8 cellular contexts compared by ENCODE assay signal in the genomic region with DNA sequence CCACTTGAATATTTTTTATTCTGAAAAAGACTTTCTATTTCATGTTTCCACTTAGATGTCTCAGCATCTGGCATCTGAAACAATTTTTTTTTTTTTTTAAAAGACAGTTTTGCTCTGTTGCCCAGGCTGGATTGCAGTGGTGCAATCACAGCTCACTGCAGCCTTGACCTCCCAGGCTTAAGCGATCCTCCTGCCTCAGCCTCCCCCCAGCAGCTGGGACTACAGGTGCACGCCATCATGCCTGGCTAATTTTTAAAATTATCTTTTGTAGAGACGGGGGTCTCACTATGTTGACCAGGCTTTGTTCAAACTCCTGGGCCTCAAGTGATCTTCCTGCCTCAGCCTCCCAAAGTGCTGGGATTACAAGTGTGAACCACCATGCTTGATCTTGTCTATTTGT. TPM values are rescaled to one million over a fixed set of nuclear protein-coding genes. Genes with fewer than 3 reads are reported as not detected.
DNase-seq lines count a peak whose midpoint lies in the region; ATAC-seq and TF ChIP-seq lines count a peak whose summit lies in the region.
"Not testable (repeated sequence)": the region's sequence is repeated elsewhere in the genome, so short reads cannot be mapped to it uniquely, and the experiment has no call there.

No MANE protein-coding gene starts in this region.

- H3K9me2 ChIP-seq in PC-9 (ENCODE audit: insufficient read depth), result not testable (repeated sequence)

- not testable (repeated sequence) for TF ChIP-seq POLR2A in right lobe of liver (IDR thresholded peaks at IDR 0.05)

- H3K79me2 ChIP-seq in PC-9 (ENCODE audit: low read depth), result peaks cover 98% of the 10 kb centered on the region

- peaks cover 30 to 65% (median 42%) of the 10 kb centered on the region in 4 donors for H3K4me1 Mint-ChIP-seq in CD4-positive, alpha-beta memory T cell
- H3K4me1 Mint-ChIP-seq in IgD-negative memory B cell (peaks cover 38 to 41% (median 41%) of the 10 kb centered on the region in 3 donors), endodermal cell (peaks cover 16% of the 10 kb centered on the region)
- peaks cover 27% of the 10 kb centered on the region for H3K4me1 Mint-ChIP-seq in activated CD4-positive, alpha-beta T cell treated with anti-CD3 and anti-CD28 coated beads, Interleukin-2, amount 10 ng/mL, durations not matched to agents 24 days and 14 days
- peaks cover 37% of the 10 kb centered on the region for H3K4me1 Mint-ChIP-seq in activated naive CD8-positive, alpha-beta T cell treated with anti-CD3 and anti-CD28 coated beads for 36 hours
- H3K4me1 Mint-ChIP-seq in stimulated activated effector memory CD8-positive, alpha-beta T cell treated with anti-CD3 and anti-CD28 coated beads, Interleukin-12 subunit alpha, Interleukin-12 subunit beta, amount 100 ng/mL, for 72 hours, result peaks cover 47% of the 10 kb centered on the region

- peaks cover 20 to 36% of the 10 kb centered on the region in 2 donors for H3K36me3 Mint-ChIP-seq in CD4-positive, alpha-beta memory T cell
- H3K36me3 Mint-ChIP-seq in IgD-negative memory B cell, result not testable (repeated sequence)
- H3K36me3 Mint-ChIP-seq in activated CD4-positive, alpha-beta T cell treated with anti-CD3 and anti-CD28 coated beads, Interleukin-2, amount 10 ng/mL, durations not matched to agents 24 days and 14 days (ENCODE audit: low read depth), result peaks cover 31% of the 10 kb centered on the region
- H3K36me3 Mint-ChIP-seq in activated naive CD8-positive, alpha-beta T cell treated with anti-CD3 and anti-CD28 coated beads for 36 hours, result peaks cover 36% of the 10 kb centered on the region
- peaks cover 60% of the 10 kb centered on the region for H3K36me3 Mint-ChIP-seq in endodermal cell (ENCODE audit: low read depth)
- H3K36me3 Mint-ChIP-seq in stimulated activated effector memory CD8-positive, alpha-beta T cell treated with anti-CD3 and anti-CD28 coated beads, Interleukin-12 subunit alpha, Interleukin-12 subunit beta, amount 100 ng/mL, for 72 hours, result peaks cover 59% of the 10 kb centered on the region

- H4K20me1 ChIP-seq in PC-9 (ENCODE audit: insufficient read depth), result peaks cover 32% of the 10 kb centered on the region

- H3K9me3 Mint-ChIP-seq in CD4-positive, alpha-beta memory T cell; IgD-negative memory B cell; activated CD4-positive, alpha-beta T cell treated with anti-CD3 and anti-CD28 coated beads, Interleukin-2, amount 10 ng/mL, durations not matched to agents 24 days and 14 days; activated naive CD8-positive, alpha-beta T cell treated with anti-CD3 and anti-CD28 coated beads for 36 hours; endodermal cell; stimulated activated effector memory CD8-positive, alpha-beta T cell treated with anti-CD3 and anti-CD28 coated beads, Interleukin-12 subunit alpha, Interleukin-12 subunit beta, amount 100 ng/mL, for 72 hours: not testable (repeated sequence)

- CTCF ChIA-PET in CD4-positive, alpha-beta memory T cell (lab: Charles Lee; ENCODE audit: partially characterized antibody), result interaction anchor here (1.1 to 1.4 kb wide), 3 partner anchors 27 to 93 kb away, joined by 3 to 6 read pairs (median 6); no protein-coding TSS in a partner anchor
- CTCF ChIA-PET in PC-9 (lab: Charles Lee), result interaction anchor here (0.6 kb wide), 1 partner anchor 51 kb away, joined by 3 read pairs; no protein-coding TSS in a partner anchor

- DNase-seq in CD4-positive, alpha-beta memory T cell; PC-9; activated CD4-positive, alpha-beta T cell treated with anti-CD3 and anti-CD28 coated beads, Interleukin-2, amount 10 ng/mL, durations not matched to agents 24 days and 14 days; activated naive CD8-positive, alpha-beta T cell treated with anti-CD3 and anti-CD28 coated beads for 36 hours; endodermal cell; stimulated activated effector memory CD8-positive, alpha-beta T cell treated with anti-CD3 and anti-CD28 coated beads, Interleukin-12 subunit alpha, Interleukin-12 subunit beta, amount 100 ng/mL, for 72 hours (ENCODE audit: low spot score in 2 of 2): not testable (repeated sequence)
- DNase-seq in right lobe of liver, result peak in 1 of 3 donors; percentile 19

- H3K4me2 ChIP-seq in PC-9, result not testable (repeated sequence)

- not testable (repeated sequence) for TF ChIP-seq CTCF in PC-9 (conservative IDR thresholded peaks at IDR 0.05); endodermal cell (conservative IDR thresholded peaks at IDR 0.05); right lobe of liver (IDR thresholded peaks at IDR 0.05)

- not testable (repeated sequence) for H3K9me3 ChIP-seq in CD4-positive, alpha-beta memory T cell (ENCODE audit: control insufficient read depth in 1 of 2, low read length in 2 of 2); PC-9 (ENCODE audit: insufficient read depth, low read depth); endodermal cell (ENCODE audit: control insufficient read depth, low read length); right lobe of liver

- not testable (repeated sequence) for H3K4me3 ChIP-seq in CD4-positive, alpha-beta memory T cell (ENCODE audit: low read length in 2 of 2); PC-9; endodermal cell (ENCODE audit: low read length); right lobe of liver

- ATAC-seq in right lobe of liver; stimulated activated effector memory CD8-positive, alpha-beta T cell treated with anti-CD3 and anti-CD28 coated beads, Interleukin-12 subunit alpha, Interleukin-12 subunit beta, amount 100 ng/mL, for 72 hours: not testable (repeated sequence)

- POLR2A ChIA-PET in CD4-positive, alpha-beta memory T cell (lab: Charles Lee; ENCODE audit: partially characterized antibody), result interaction anchor here (1.2 kb wide), 1 partner anchor 37 kb away, joined by 3 read pairs; no protein-coding TSS in a partner anchor
- POLR2A ChIA-PET in PC-9 (lab: Charles Lee; ENCODE audit: unreplicated experiment), result not testable (repeated sequence)

- not testable (repeated sequence) for H3K27me3 Mint-ChIP-seq in CD4-positive, alpha-beta memory T cell; IgD-negative memory B cell; activated CD4-positive, alpha-beta T cell treated with anti-CD3 and anti-CD28 coated beads, Interleukin-2, amount 10 ng/mL, durations not matched to agents 24 days and 14 days; activated naive CD8-positive, alpha-beta T cell treated with anti-CD3 and anti-CD28 coated beads for 36 hours; endodermal cell (ENCODE audit: insufficient read depth)

- H3K27ac Mint-ChIP-seq in CD4-positive, alpha-beta memory T cell, result peak overlapping the region in 4 of 7 donors; percentile 54 to 91 (median 73)
- H3K27ac Mint-ChIP-seq in IgD-negative memory B cell, result peak overlapping the region in 2 of 3 donors; percentile 15 to 41
- not testable (repeated sequence) for H3K27ac Mint-ChIP-seq in activated CD4-positive, alpha-beta T cell treated with anti-CD3 and anti-CD28 coated beads, Interleukin-2, amount 10 ng/mL, durations not matched to agents 24 days and 14 days
- H3K27ac Mint-ChIP-seq in activated naive CD8-positive, alpha-beta T cell treated with anti-CD3 and anti-CD28 coated beads for 36 hours, result peak overlapping the region; percentile 42
- peak overlapping the region; percentile 28 for H3K27ac Mint-ChIP-seq in endodermal cell
- peak overlapping the region; percentile 52 for H3K27ac Mint-ChIP-seq in stimulated activated effector memory CD8-positive, alpha-beta T cell treated with anti-CD3 and anti-CD28 coated beads, Interleukin-12 subunit alpha, Interleukin-12 subunit beta, amount 100 ng/mL, for 72 hours

- not testable (repeated sequence) for H3K27ac ChIP-seq in CD4-positive, alpha-beta memory T cell (ENCODE audit: low read depth, low read length); endodermal cell (ENCODE audit: low read depth, low read length)
- H3K27ac ChIP-seq in PC-9 (0 out of 2 replicates have a peak overlapping the region, but pooled peaks have one; percentile 6), right lobe of liver (peak overlapping the region in 2 of 3 donors; percentile 65 to 71)

- H3K27me3 ChIP-seq in CD4-positive, alpha-beta memory T cell (ENCODE audit: insufficient read depth, low read length); PC-9 (ENCODE audit: insufficient read depth, low read depth); endodermal cell (ENCODE audit: control insufficient read depth, insufficient read depth, low read length, poor library complexity, severe bottlenecking); right lobe of liver: not testable (repeated sequence)

- BruUV-seq in PC-9 (replicated peaks; lab: Mats Ljungman, UMichigan), result not testable (repeated sequence)

- H3K36me3 ChIP-seq in CD4-positive, alpha-beta memory T cell (ENCODE audit: insufficient read depth, low read length), result not testable (repeated sequence)
- peaks cover 30% of the 10 kb centered on the region for H3K36me3 ChIP-seq in PC-9 (ENCODE audit: low read depth)
- H3K36me3 ChIP-seq in endodermal cell (ENCODE audit: control insufficient read depth, insufficient read depth, low read length), result peaks cover 68% of the 10 kb centered on the region
- H3K36me3 ChIP-seq in right lobe of liver, result peaks cover 0 to 12% (median 5%) of the 10 kb centered on the region in 4 donors

- H3K9ac ChIP-seq in endodermal cell (ENCODE audit: extremely low read depth, low read length, poor library complexity, severe bottlenecking), result not testable (repeated sequence)

- peak overlapping the region in 1 of 8 donors; percentile 72 for H3K4me3 Mint-ChIP-seq in CD4-positive, alpha-beta memory T cell
- not testable (repeated sequence) for H3K4me3 Mint-ChIP-seq in IgD-negative memory B cell; activated naive CD8-positive, alpha-beta T cell treated with anti-CD3 and anti-CD28 coated beads for 36 hours; endodermal cell
- peak overlapping the region; percentile 1 for H3K4me3 Mint-ChIP-seq in activated CD4-positive, alpha-beta T cell treated with anti-CD3 and anti-CD28 coated beads, Interleukin-2, amount 10 ng/mL, durations not matched to agents 24 days and 14 days
- H3K4me3 Mint-ChIP-seq in stimulated activated effector memory CD8-positive, alpha-beta T cell treated with anti-CD3 and anti-CD28 coated beads, Interleukin-12 subunit alpha, Interleukin-12 subunit beta, amount 100 ng/mL, for 72 hours, result peak overlapping the region; percentile 38

- H3K4me1 ChIP-seq in CD4-positive, alpha-beta memory T cell (ENCODE audit: insufficient read depth, low read length), result peaks cover 33% of the 10 kb centered on the region
- H3K4me1 ChIP-seq in PC-9 (replicated peaks; ENCODE audit: insufficient read depth), result peaks cover 21% of the 10 kb centered on the region
- not testable (repeated sequence) for H3K4me1 ChIP-seq in endodermal cell (ENCODE audit: control insufficient read depth, insufficient read depth, low read length)
- H3K4me1 ChIP-seq in right lobe of liver, result peaks cover 0 to 80% (median 33%) of the 10 kb centered on the region in 4 donors

- H3F3A ChIP-seq in PC-9 (ENCODE audit: insufficient read depth, low read depth), result peaks cover 75% of the 10 kb centered on the region

- 93% methylated on average over 3 of the region's 3 CpGs for WGBS in endodermal cell (ENCODE audit: insufficient coverage in 1 of 2, insufficient read length in 1 of 2), 2 experiments
- WGBS in right lobe of liver (ENCODE audit: insufficient coverage, low coverage, low lambda C conversion rate, missing lambda C conversion rate), result 51% methylated on average over 3 of the region's 3 CpGs

- not testable (repeated sequence) for H2AFZ ChIP-seq in PC-9

- intact Hi-C loops in CD4-positive, alpha-beta memory T cell (cut with micrococcal nuclease), result loop anchor here (2.0 kb wide), 1 partner anchor 43 kb away; a partner anchor contains a TSS
- intact Hi-C loops in PC-9 (cut with micrococcal nuclease; ENCODE audit: unreplicated experiment), result loop anchor here (10.0 kb wide), 1 partner anchor 211 kb away; no protein-coding TSS in a partner anchor
- intact Hi-C loops in activated CD4-positive, alpha-beta T cell treated with anti-CD3 and anti-CD28 coated beads, Interleukin-2, amount 10 ng/mL, durations not matched to agents 24 days and 14 days (cut with micrococcal nuclease), result loop anchor here (5.0 kb wide), 1 partner anchor 44 kb away; a partner anchor contains a TSS
- intact Hi-C loops in right lobe of liver (cut with DNase I), result not testable (repeated sequence)

RNA-seq across cellular contexts. Expression of a gene that starts 42.9 kb away (rescaled TPM):
- total RNA-seq in CD4-positive, alpha-beta memory T cell, result 10 to 100 TPM; 59.3 to 68.9 TPM
- polyA plus RNA-seq in CD4-positive, alpha-beta memory T cell, result 10 to 100 TPM in 1 of 2 donors, 1 to 10 TPM in 1; 9.7 to 25.2 TPM
- 33.7 TPM for polyA plus RNA-seq in IgD-negative memory B cell
- total RNA-seq in PC-9 (2021), result 91.6 and 144 TPM in 2 replicates
- total RNA-seq in activated CD4-positive, alpha-beta T cell treated with anti-CD3 and anti-CD28 coated beads, Interleukin-2, amount 10 ng/mL, durations not matched to agents 24 days and 14 days, result 55.6 and 55.7 TPM in 2 replicates
- 10 to 100 TPM; 45.1 to 55.2 TPM for total RNA-seq in activated naive CD8-positive, alpha-beta T cell treated with anti-CD3 and anti-CD28 coated beads for 36 hours
- 10 to 100 TPM; 65.1 to 84.4 TPM for total RNA-seq in endodermal cell
- polyA plus RNA-seq in endodermal cell (2013, experiment 1 of 2), result 39.3 TPM
- 37.1 TPM for polyA plus RNA-seq in endodermal cell (2013, experiment 2 of 2)
- 10 to 100 TPM; 32.8 to 71.4 (median 44.1) TPM for total RNA-seq in right lobe of liver
